27 cellular contexts compared by ENCODE assay signal in the genomic region with DNA sequence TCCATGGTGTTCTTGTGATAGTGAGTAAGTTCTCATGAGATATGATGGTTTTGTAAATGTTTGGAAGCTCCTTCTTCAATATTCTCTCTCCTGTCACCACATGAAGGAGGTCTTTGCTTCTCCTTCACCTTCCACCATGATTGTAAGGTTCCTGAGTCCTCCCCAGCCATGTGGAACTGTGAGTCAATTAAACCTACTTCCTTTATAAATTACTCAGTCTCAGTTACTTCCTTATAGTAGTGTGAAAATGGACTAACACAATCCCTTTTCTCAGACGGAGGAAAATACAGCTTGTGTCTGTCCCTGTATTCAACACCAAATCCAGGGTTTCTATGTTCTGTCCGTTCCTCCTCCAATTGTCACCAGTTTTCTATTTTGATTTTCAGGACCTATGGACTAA.
"Had no signal": no experiment of that assay in that cellular context is flagged by ENCODE, and none has a peak within 500 bp of the region (broad histone marks: within the 10 kb centered on the region; RNA-seq: fewer than 3 reads in every experiment).

No MANE protein-coding gene starts in this region.

- H3K27me3 ChIP-seq: breast epithelium had no signal

- H3K9me3 ChIP-seq: breast epithelium had no signal

- FAIRE-seq: K562 had no signal

- H3K4me1 ChIP-seq: breast epithelium had no signal

- DNase-seq: activated CD4-positive, alpha-beta T cell treated with anti-CD3 and anti-CD28 coated beads for 48 hours; activated CD4-positive, alpha-beta T cell treated with anti-CD3 and anti-CD28 coated beads, Interleukin-2, amount 50 U/mL, for 4 hours; activated CD4-positive, CD25-positive, alpha-beta regulatory T cell treated with anti-CD3 and anti-CD28 coated beads, Interleukin-2, amount 50 U/mL, for 72 hours; activated CD8-positive, alpha-beta memory T cell treated with anti-CD3 and anti-CD28 coated beads, Interleukin-2, amount 50 U/mL, for 48 hours; activated CD8-positive, alpha-beta T cell treated with anti-CD3 and anti-CD28 coated beads, Interleukin-2, amount 10 ng/mL, durations not matched to agents 7 days and 5 days; activated naive CD4-positive, alpha-beta T cell treated with anti-CD3 and anti-CD28 coated beads, Interleukin-2, amount 50 U/mL, for 16 hours; activated T-cell treated with anti-CD3 and anti-CD28 coated beads, Interleukin-2, amount 50 U/mL, for 1 hour; aorta; central memory CD4-positive, alpha-beta T cell; Karpas-422; MM.1S; NCI-H1105; NCI-H1436; NCI-H1694 treated with DMSO at 0.1 percent for 48 hours; NCI-H2029 treated with DMSO at 0.1 percent for 48 hours; NCI-H345; NCI-H510A; NCI-H526 treated with DMSO at 0.1 percent for 48 hours; NK-92 treated with Interleukin-12 subunit alpha and Interleukin-12 subunit beta, amount 100 ng/mL, for 24 hours; OCI-M1; RPMI8226 had no signal

- H3K36me3 ChIP-seq: breast epithelium had no signal

- ATAC-seq: activated CD8-positive, alpha-beta T cell treated with anti-CD3 and anti-CD28 coated beads, Interleukin-2, amount 10 ng/mL, durations not matched to agents 7 days and 5 days; K562; Panc1; Right ventricle myocardium inferior; WTC11 had no signal

- H3K4me3 ChIP-seq: breast epithelium, K562, SK-N-MC had no signal
